16 cellular contexts compared by ENCODE assay signal in the genomic region with DNA sequence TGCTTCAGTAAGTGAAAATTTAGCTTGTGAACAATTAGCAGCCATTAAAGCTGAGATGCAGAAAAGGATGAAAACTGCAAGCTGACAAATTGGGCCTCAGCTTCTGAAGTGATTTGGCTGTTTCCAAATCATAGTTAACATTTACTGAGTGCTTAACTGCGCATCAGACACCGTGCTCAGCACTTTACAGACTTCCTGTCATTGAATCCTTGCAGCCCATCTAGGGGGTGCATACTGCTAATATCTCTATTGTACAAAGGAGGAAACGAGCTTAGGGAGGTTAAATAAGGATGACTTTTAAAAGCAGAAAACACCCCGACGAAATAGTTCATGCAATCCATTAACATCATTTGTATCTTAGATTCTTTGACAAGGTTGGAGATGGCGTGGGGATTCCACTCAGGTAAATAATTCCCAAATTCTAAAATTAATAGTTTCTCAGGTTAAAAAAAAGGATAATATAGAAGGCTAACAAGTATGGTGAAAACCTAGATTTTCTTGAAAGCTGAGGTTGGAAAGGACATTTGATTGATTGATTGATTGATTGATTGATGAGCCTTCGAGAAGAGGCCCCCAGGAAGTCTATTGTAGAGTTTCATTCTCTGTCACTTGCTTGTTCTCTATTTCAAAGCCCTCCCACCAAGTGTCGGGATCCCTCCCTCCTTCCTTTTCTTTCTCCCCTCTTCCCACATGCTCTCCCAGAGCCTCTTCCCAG. TPM values are rescaled to one million over a fixed set of nuclear protein-coding genes. Genes with fewer than 3 reads are reported as not detected.
DNase-seq lines count a peak whose midpoint lies in the region; ATAC-seq and TF ChIP-seq lines count a peak whose summit lies in the region.
"Had no signal": no experiment of that assay in that cellular context is flagged by ENCODE, and none has a peak within 500 bp of the region (broad histone marks: within the 10 kb centered on the region; RNA-seq: fewer than 3 reads in every experiment).

No MANE protein-coding gene starts in this region.

- H3K9me3 Mint-ChIP-seq in MCF 10A (ENCODE audit: unreplicated experiment), result no peaks in the 10 kb centered on the region
- H3K9me3 Mint-ChIP-seq: CD8-positive, alpha-beta T cell had no signal

- H3K4me1 ChIP-seq in right lobe of liver, result no peaks in the 10 kb centered on the region
- H3K4me1 ChIP-seq: BLaER1 had no signal

- H3K27me3 ChIP-seq in right lobe of liver, result no peaks in the 10 kb centered on the region

- H3K27ac ChIP-seq in right lobe of liver (no peak overlapping the region), temporal lobe (ENCODE audit: low read depth, low read length) (peak overlapping the region; percentile 17)
- H3K27ac ChIP-seq: BLaER1 had no signal

- BruUV-seq in MCF 10A (replicated peaks; lab: Mats Ljungman, UMichigan), result no TSS peak

- ATAC-seq in right lobe of liver, result peak; percentile 52 to 58 (median 55)
- ATAC-seq: CD8-positive, alpha-beta T cell had no signal

- intact Hi-C loops in right lobe of liver (cut with DNase I) (no loop called here), MCF 10A (cut with micrococcal nuclease) (no loop called here)

- no peak for TF ChIP-seq CTCF in right lobe of liver (IDR thresholded peaks at IDR 0.05)
- no peak for TF ChIP-seq CTCF in MCF 10A (IDR thresholded peaks at IDR 0.05; ENCODE audit: unreplicated experiment)

- H3K4me3 Mint-ChIP-seq in MCF 10A (ENCODE audit: unreplicated experiment), result no peak overlapping the region
- H3K4me3 Mint-ChIP-seq: CD8-positive, alpha-beta T cell had no signal

- CTCF ChIA-PET in MCF 10A (lab: Yijun Ruan, JAX), result interaction anchor here (0.6 to 12.3 kb wide), 10 partner anchors 12 to 232 kb away, joined by 3 to 212 read pairs (median 4); no protein-coding TSS in a partner anchor

- H3K27me3 Mint-ChIP-seq in MCF 10A (ENCODE audit: insufficient read depth, unreplicated experiment), result peaks cover 66% of the 10 kb centered on the region

- no peak for TF ChIP-seq POLR2A in right lobe of liver (IDR thresholded peaks at IDR 0.05)

- H3K9me3 ChIP-seq in right lobe of liver, result no peaks in the 10 kb centered on the region
- H3K9me3 ChIP-seq: BLaER1 had no signal

- H3K4me3 ChIP-seq in right lobe of liver, result no peak overlapping the region
- H3K4me3 ChIP-seq: BLaER1 had no signal

- POLR2A ChIA-PET in MCF 10A (lab: Yijun Ruan, JAX), result interaction anchor here (1.2 kb wide), 1 partner anchor 24 kb away, joined by 3 read pairs; no protein-coding TSS in a partner anchor

- H3K27ac Mint-ChIP-seq in MCF 10A (ENCODE audit: low read depth, unreplicated experiment), result no peak overlapping the region
- H3K27ac Mint-ChIP-seq: CD8-positive, alpha-beta T cell had no signal

- no peaks in the 10 kb centered on the region for H3K4me1 Mint-ChIP-seq in MCF 10A (ENCODE audit: insufficient read depth, unreplicated experiment)

- peak; percentile 4 for DNase-seq in activated CD8-positive, alpha-beta memory T cell treated with anti-CD3 and anti-CD28 coated beads for 24 hours
- DNase-seq in activated CD8-positive, alpha-beta memory T cell treated with anti-CD3 and anti-CD28 coated beads, Interleukin-2, amount 50 U/mL, for 4 hours, result no peak
- DNase-seq in ecto neural progenitor cell (ENCODE audit: low spot score), result peak; percentile 20
- peak in 1 of 3 donors; percentile 20 for DNase-seq in right lobe of liver
- DNase-seq in kidney tubule cell (ENCODE audit: low spot score), result no peak
- DNase-seq in MCF 10A (ENCODE audit: unreplicated experiment), result no peak
- DNase-seq: DMS79, KG1, NCI-H146, NCI-H2081, NCI-H510A treated with DMSO at 0.1 percent for 48 hours, NCI-H82, SHP77 treated with DMSO at 0.1 percent for 48 hours had no signal

- no peaks in the 10 kb centered on the region for H3K36me3 ChIP-seq in right lobe of liver
- H3K36me3 ChIP-seq: BLaER1 had no signal

- H3K36me3 Mint-ChIP-seq in MCF 10A (ENCODE audit: insufficient read depth, unreplicated experiment), result no peaks in the 10 kb centered on the region
- H3K36me3 Mint-ChIP-seq: CD8-positive, alpha-beta T cell had no signal

- WGBS in right lobe of liver (ENCODE audit: insufficient coverage, low coverage, low lambda C conversion rate, missing lambda C conversion rate), result 38% methylated on average over 8 of the region's 8 CpGs

RNA-seq across cellular contexts. Expression of gene EPHB3, which starts 23.5 kb away (rescaled TPM):
- total RNA-seq in right lobe of liver (under 1 TPM; 0.12 to 0.71 (median 0.37) TPM), temporal lobe (3.7 TPM), MCF 10A (2022) (4.0 and 5.4 TPM in 2 replicates)
- total RNA-seq: CD8-positive, alpha-beta T cell had no signal

Comparison
In these comparisons a context has a peak if more than half of its experiments do, and no peak if none do; other contexts are left out.
1. DNase-seq: peak in activated CD8-positive, alpha-beta memory T cell treated with anti-CD3 and anti-CD28 coated beads for 24 hours (single experiment) and ecto neural progenitor cell (single experiment); none in activated CD8-positive, alpha-beta memory T cell treated with anti-CD3 and anti-CD28 coated beads, Interleukin-2, amount 50 U/mL, for 4 hours (single experiment), kidney tubule cell (single experiment) and MCF 10A (single experiment).